ENCODE assay signal across 1 cellular context in the genomic region with DNA sequence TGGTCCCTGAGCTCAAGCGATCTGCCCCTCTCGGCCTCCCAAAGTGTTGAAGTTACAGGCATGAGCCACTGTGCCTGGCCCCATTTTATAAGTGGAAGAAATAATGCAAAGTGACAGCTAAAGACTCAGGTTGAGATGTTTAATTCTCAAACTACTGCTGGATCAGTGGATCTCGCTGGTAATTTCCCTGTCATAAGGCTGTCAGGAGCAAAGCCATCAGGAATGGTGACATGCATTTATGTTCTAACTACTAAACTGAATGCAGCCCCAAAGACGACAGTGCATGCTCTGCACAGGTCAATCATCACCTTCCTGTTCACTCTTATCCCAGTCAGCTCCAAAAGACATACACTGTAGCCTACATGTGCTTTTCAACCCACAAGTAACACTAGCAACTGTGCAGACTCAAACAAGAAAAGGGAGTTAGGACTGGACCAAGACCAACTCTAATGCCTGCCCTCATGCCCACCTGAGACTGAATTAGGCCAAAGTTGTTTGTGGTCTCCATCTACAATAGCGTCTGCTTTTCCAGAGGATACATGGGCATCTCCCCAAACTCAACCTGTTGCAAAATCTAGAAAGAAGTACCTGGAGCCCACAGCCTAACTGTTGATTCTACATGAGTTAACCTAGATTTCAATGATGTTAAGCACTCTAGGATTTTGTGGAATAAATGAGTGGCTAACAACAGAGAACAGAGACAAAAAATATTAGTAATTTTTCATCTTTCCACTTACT.
TF ChIP-seq lines count a peak whose summit lies in the region.

No MANE protein-coding gene starts in this region.

TF ChIP-seq in neural cell, 6 proteins besides CTCF, POLR2A, EP300 and RAD21:
- TF ChIP-seq, protein P1, sequence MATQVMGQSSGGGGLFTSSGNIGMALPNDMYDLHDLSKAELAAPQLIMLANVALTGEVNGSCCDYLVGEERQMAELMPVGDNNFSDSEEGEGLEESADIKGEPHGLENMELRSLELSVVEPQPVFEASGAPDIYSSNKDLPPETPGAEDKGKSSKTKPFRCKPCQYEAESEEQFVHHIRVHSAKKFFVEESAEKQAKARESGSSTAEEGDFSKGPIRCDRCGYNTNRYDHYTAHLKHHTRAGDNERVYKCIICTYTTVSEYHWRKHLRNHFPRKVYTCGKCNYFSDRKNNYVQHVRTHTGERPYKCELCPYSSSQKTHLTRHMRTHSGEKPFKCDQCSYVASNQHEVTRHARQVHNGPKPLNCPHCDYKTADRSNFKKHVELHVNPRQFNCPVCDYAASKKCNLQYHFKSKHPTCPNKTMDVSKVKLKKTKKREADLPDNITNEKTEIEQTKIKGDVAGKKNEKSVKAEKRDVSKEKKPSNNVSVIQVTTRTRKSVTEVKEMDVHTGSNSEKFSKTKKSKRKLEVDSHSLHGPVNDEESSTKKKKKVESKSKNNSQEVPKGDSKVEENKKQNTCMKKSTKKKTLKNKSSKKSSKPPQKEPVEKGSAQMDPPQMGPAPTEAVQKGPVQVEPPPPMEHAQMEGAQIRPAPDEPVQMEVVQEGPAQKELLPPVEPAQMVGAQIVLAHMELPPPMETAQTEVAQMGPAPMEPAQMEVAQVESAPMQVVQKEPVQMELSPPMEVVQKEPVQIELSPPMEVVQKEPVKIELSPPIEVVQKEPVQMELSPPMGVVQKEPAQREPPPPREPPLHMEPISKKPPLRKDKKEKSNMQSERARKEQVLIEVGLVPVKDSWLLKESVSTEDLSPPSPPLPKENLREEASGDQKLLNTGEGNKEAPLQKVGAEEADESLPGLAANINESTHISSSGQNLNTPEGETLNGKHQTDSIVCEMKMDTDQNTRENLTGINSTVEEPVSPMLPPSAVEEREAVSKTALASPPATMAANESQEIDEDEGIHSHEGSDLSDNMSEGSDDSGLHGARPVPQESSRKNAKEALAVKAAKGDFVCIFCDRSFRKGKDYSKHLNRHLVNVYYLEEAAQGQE (IDR thresholded peaks at IDR 0.05; ENCODE audit: borderline replicate concordance), result peak; percentile 65
- TF ChIP-seq MXI1 (conservative IDR thresholded peaks at IDR 0.05; ENCODE audit: poor library complexity, severe bottlenecking), result peak; percentile 88
- peak; percentile 78 for TF ChIP-seq POLR2AphosphoS5 (IDR thresholded peaks at IDR 0.05)
- TF ChIP-seq TAF1 (IDR thresholded peaks at IDR 0.05; ENCODE audit: low read depth), result no peak
